Comparison of ENCODE assay signal across 1 cellular context in genomic region chr9:136244116-136244775, GRCh38.
TF ChIP-seq lines count a peak whose summit lies in the region.

No MANE protein-coding gene starts in this region.

TF ChIP-seq in HepG2, 621 proteins besides CTCF, POLR2A, EP300 and RAD21 (continues in another document):
- TF ChIP-seq ZC3H13 (CRISPR knock-in tag; IDR thresholded peaks at IDR 0.05) (no peak), AGO1 (IDR thresholded peaks at IDR 0.05; ENCODE audit: low read depth, low read length, poor library complexity, severe bottlenecking) (no peak), ZNF672 (CRISPR knock-in tag; IDR thresholded peaks at IDR 0.05) (no peak), ZNF224 (CRISPR knock-in tag; IDR thresholded peaks at IDR 0.05) (no peak), ZNF878 (CRISPR knock-in tag; IDR thresholded peaks at IDR 0.05) (no peak), ZNF264 (CRISPR knock-in tag; IDR thresholded peaks at IDR 0.05) (no peak), NR2F2 (IDR thresholded peaks at IDR 0.05; ENCODE audit: borderline replicate concordance, low read depth) (peak; percentile 70; the same call in 1 of the 2 replicates), ADNP (CRISPR knock-in tag; IDR thresholded peaks at IDR 0.05) (no peak), MXD3 (CRISPR knock-in tag; IDR thresholded peaks at IDR 0.05) (no peak), JUNB (CRISPR knock-in tag; IDR thresholded peaks at IDR 0.05; ENCODE audit: borderline replicate concordance) (no peak), DPF2 (CRISPR knock-in tag; IDR thresholded peaks at IDR 0.05; ENCODE audit: borderline replicate concordance, low read depth) (no peak), ZKSCAN1 (IDR thresholded peaks at IDR 0.05; ENCODE audit: low read length) (no peak), SMARCC2 (IDR thresholded peaks at IDR 0.05) (no peak), MZF1 (CRISPR knock-in tag; IDR thresholded peaks at IDR 0.05; ENCODE audit: borderline replicate concordance) (no peak), ZKSCAN8 (CRISPR knock-in tag; IDR thresholded peaks at IDR 0.05; ENCODE audit: borderline replicate concordance) (no peak), ZNF670 (CRISPR knock-in tag; IDR thresholded peaks at IDR 0.05; ENCODE audit: borderline replicate concordance) (no peak), HOXD1 (CRISPR knock-in tag; IDR thresholded peaks at IDR 0.05) (no peak), ZNF121 (CRISPR knock-in tag; IDR thresholded peaks at IDR 0.05) (no peak), CREB3 (CRISPR knock-in tag; IDR thresholded peaks at IDR 0.05) (no peak), NFRKB (IDR thresholded peaks at IDR 0.05) (no peak), FOXK2 (IDR thresholded peaks at IDR 0.05) (no peak), BCL6 (CRISPR knock-in tag; IDR thresholded peaks at IDR 0.05) (peak; percentile 73), ATF7 (IDR thresholded peaks at IDR 0.05) (no peak), ATF7 (CRISPR knock-in tag; IDR thresholded peaks at IDR 0.05) (no peak), PAWR (CRISPR knock-in tag; IDR thresholded peaks at IDR 0.05; ENCODE audit: borderline replicate concordance) (no peak), MBD4 (IDR thresholded peaks at IDR 0.05; ENCODE audit: borderline replicate concordance, low read length) (no peak), THRA (CRISPR knock-in tag; IDR thresholded peaks at IDR 0.05; ENCODE audit: borderline replicate concordance) (peak; percentile 46; the same call in 1 of the 2 replicates), ZNF235 (CRISPR knock-in tag; IDR thresholded peaks at IDR 0.05; ENCODE audit: borderline replicate concordance) (no peak), FOXP4 (CRISPR knock-in tag; IDR thresholded peaks at IDR 0.05) (peak; percentile 43; the same call in 1 of the 2 replicates), SP5 (CRISPR knock-in tag; IDR thresholded peaks at IDR 0.05; ENCODE audit: borderline replicate concordance, low read depth) (0 out of 2 replicates have a peak, but pooled peaks have one; percentile 13), MTA1 (CRISPR knock-in tag; IDR thresholded peaks at IDR 0.05; ENCODE audit: borderline replicate concordance) (no peak), RFXANK (CRISPR knock-in tag; IDR thresholded peaks at IDR 0.05) (no peak), ZNF749 (CRISPR knock-in tag; IDR thresholded peaks at IDR 0.05; ENCODE audit: borderline replicate concordance) (no peak), ZNF773 (CRISPR knock-in tag; IDR thresholded peaks at IDR 0.05; ENCODE audit: borderline replicate concordance) (no peak), KMT2B (CRISPR knock-in tag; IDR thresholded peaks at IDR 0.05) (no peak), SALL1 (CRISPR knock-in tag; IDR thresholded peaks at IDR 0.05) (no peak), ZNF75D (CRISPR knock-in tag; IDR thresholded peaks at IDR 0.05; ENCODE audit: borderline replicate concordance) (no peak), ZNF572 (CRISPR knock-in tag; IDR thresholded peaks at IDR 0.05) (no peak), PHF8 (CRISPR knock-in tag; IDR thresholded peaks at IDR 0.05) (no peak), ZNF83 (CRISPR knock-in tag; IDR thresholded peaks at IDR 0.05; ENCODE audit: borderline replicate concordance) (no peak), RXRB (CRISPR knock-in tag; IDR thresholded peaks at IDR 0.05; ENCODE audit: borderline replicate concordance) (peak; percentile 76), E2F2 (CRISPR knock-in tag; IDR thresholded peaks at IDR 0.05; ENCODE audit: borderline replicate concordance) (no peak), SOX5 (CRISPR knock-in tag; IDR thresholded peaks at IDR 0.05; ENCODE audit: borderline replicate concordance) (peak; percentile 67; the same call in 1 of the 2 replicates), ZNF10 (CRISPR knock-in tag; IDR thresholded peaks at IDR 0.05; ENCODE audit: borderline replicate concordance, low read depth) (no peak), RARA (CRISPR knock-in tag; IDR thresholded peaks at IDR 0.05) (peak; percentile 75), RORA (CRISPR knock-in tag; IDR thresholded peaks at IDR 0.05) (no peak), ZNF451 (CRISPR knock-in tag; IDR thresholded peaks at IDR 0.05) (no peak), KLF9 (CRISPR knock-in tag; IDR thresholded peaks at IDR 0.05; ENCODE audit: low read depth) (no peak), ZNF772 (CRISPR knock-in tag; IDR thresholded peaks at IDR 0.05) (no peak), NFE2 (CRISPR knock-in tag; IDR thresholded peaks at IDR 0.05) (no peak), ZC3H4 (CRISPR knock-in tag; IDR thresholded peaks at IDR 0.05; ENCODE audit: borderline replicate concordance) (no peak), ZBED4 (CRISPR knock-in tag; IDR thresholded peaks at IDR 0.05; ENCODE audit: borderline replicate concordance) (no peak), ASH2L (IDR thresholded peaks at IDR 0.05; ENCODE audit: insufficient read length, low read depth, low read length) (peak; percentile 41), REXO4 (CRISPR knock-in tag; IDR thresholded peaks at IDR 0.05; ENCODE audit: borderline replicate concordance) (no peak), YEATS2 (CRISPR knock-in tag; IDR thresholded peaks at IDR 0.05; ENCODE audit: borderline replicate concordance) (no peak), FOXA1 (IDR thresholded peaks at IDR 0.05) (no peak), FOXA1 (CRISPR knock-in tag; IDR thresholded peaks at IDR 0.05) (0 out of 2 replicates have a peak, but pooled peaks have one; percentile 31), ZNF639 (CRISPR knock-in tag; conservative IDR thresholded peaks at IDR 0.05) (no peak), PLSCR1 (CRISPR knock-in tag; IDR thresholded peaks at IDR 0.05; ENCODE audit: borderline replicate concordance) (no peak), TFDP1 (CRISPR knock-in tag; IDR thresholded peaks at IDR 0.05; ENCODE audit: borderline replicate concordance) (no peak)
